Comparison of ENCODE assay signal across 20 cellular contexts in genomic region chr6:147449405-147450161, GRCh38. TPM values are rescaled to one million over a fixed set of nuclear protein-coding genes. Genes with fewer than 3 reads are reported as not detected.
"Had no signal": no experiment of that assay in that cellular context is flagged by ENCODE, and none has a peak within 500 bp of the region (broad histone marks: within the 10 kb centered on the region; RNA-seq: fewer than 3 reads in every experiment).

No MANE protein-coding gene starts in this region.

- H3K27ac Mint-ChIP-seq: activated CD4-positive, alpha-beta memory T cell treated with anti-CD3 and anti-CD28 coated beads, Interleukin-2, amount 10 ng/mL, durations not matched to agents 7 days and 5 days; activated naive CD4-positive, alpha-beta T cell treated with anti-CD3 and anti-CD28 coated beads for 36 hours; activated naive CD8-positive, alpha-beta T cell treated with anti-CD3 and anti-CD28 coated beads, Interleukin-2, amount 10 ng/mL, durations not matched to agents 7 days and 5 days; activated T-cell treated with anti-CD3 and anti-CD28 coated beads, Interleukin-2, amount 50 U/mL, for 72 hours; nephron; stimulated activated naive CD8-positive, alpha-beta T cell treated with anti-CD3 and anti-CD28 coated beads, Interleukin-15, Interleukin-2, amounts not matched to agents 100 ng/mL and 50 ng/mL, for 24 hours had no signal

- H3K36me3 Mint-ChIP-seq: activated naive CD8-positive, alpha-beta T cell treated with anti-CD3 and anti-CD28 coated beads, Interleukin-2, amount 10 ng/mL, durations not matched to agents 7 days and 5 days had no signal

- H3K36me3 ChIP-seq: heart left ventricle, thyroid gland had no signal

- H3K4me3 Mint-ChIP-seq: activated CD4-positive, alpha-beta memory T cell treated with anti-CD3 and anti-CD28 coated beads, Interleukin-2, amount 10 ng/mL, durations not matched to agents 7 days and 5 days; activated naive CD4-positive, alpha-beta T cell treated with anti-CD3 and anti-CD28 coated beads for 36 hours; activated naive CD8-positive, alpha-beta T cell treated with anti-CD3 and anti-CD28 coated beads, Interleukin-2, amount 10 ng/mL, durations not matched to agents 7 days and 5 days; activated T-cell treated with anti-CD3 and anti-CD28 coated beads, Interleukin-2, amount 50 U/mL, for 72 hours; nephron; stimulated activated naive CD8-positive, alpha-beta T cell treated with anti-CD3 and anti-CD28 coated beads, Interleukin-15, Interleukin-2, amounts not matched to agents 100 ng/mL and 50 ng/mL, for 24 hours had no signal

- H3K9me3 ChIP-seq: heart left ventricle, thyroid gland had no signal

- H3K27me3 Mint-ChIP-seq: activated CD4-positive, alpha-beta memory T cell treated with anti-CD3 and anti-CD28 coated beads, Interleukin-2, amount 10 ng/mL, durations not matched to agents 7 days and 5 days had no signal

- H3K4me3 ChIP-seq: coronary artery, heart left ventricle, thyroid gland had no signal

- H3K9ac ChIP-seq: parathyroid adenoma had no signal

- H2AFZ ChIP-seq: parathyroid adenoma had no signal

- DNase-seq: activated CD4-positive, alpha-beta memory T cell treated with anti-CD3 and anti-CD28 coated beads, Interleukin-2, amount 10 ng/mL, durations not matched to agents 7 days and 5 days; activated CD4-positive, alpha-beta T cell treated with anti-CD3 and anti-CD28 coated beads for 4 hours; activated CD4-positive, CD25-positive, alpha-beta regulatory T cell; activated effector memory CD4-positive, alpha-beta T cell treated with Interleukin-2 at 50 U/mL for 16 hours; activated naive CD4-positive, alpha-beta T cell treated with anti-CD3 and anti-CD28 coated beads for 36 hours; activated naive CD8-positive, alpha-beta T cell treated with anti-CD3 and anti-CD28 coated beads, Interleukin-2, amount 10 ng/mL, durations not matched to agents 7 days and 5 days; activated T-cell treated with anti-CD3 and anti-CD28 coated beads, Interleukin-2, amount 50 U/mL, for 72 hours; amniotic stem cell; heart left ventricle; islet precursor cell; left cardiac atrium; right cardiac atrium; substantia nigra; T1000; thyroid gland had no signal

- H3K4me1 ChIP-seq: heart left ventricle, parathyroid adenoma, thyroid gland had no signal

- ATAC-seq: activated T-cell treated with anti-CD3 and anti-CD28 coated beads, Interleukin-2, amount 50 U/mL, for 72 hours; heart left ventricle; left cardiac atrium; right cardiac atrium had no signal

- H3K27ac ChIP-seq: coronary artery, heart left ventricle, parathyroid adenoma, thyroid gland had no signal

- H3K4me1 Mint-ChIP-seq: activated CD4-positive, alpha-beta memory T cell treated with anti-CD3 and anti-CD28 coated beads, Interleukin-2, amount 10 ng/mL, durations not matched to agents 7 days and 5 days; activated naive CD8-positive, alpha-beta T cell treated with anti-CD3 and anti-CD28 coated beads, Interleukin-2, amount 10 ng/mL, durations not matched to agents 7 days and 5 days; nephron had no signal

- H3K9me3 Mint-ChIP-seq: activated CD4-positive, alpha-beta memory T cell treated with anti-CD3 and anti-CD28 coated beads, Interleukin-2, amount 10 ng/mL, durations not matched to agents 7 days and 5 days; activated naive CD4-positive, alpha-beta T cell treated with anti-CD3 and anti-CD28 coated beads for 36 hours; activated naive CD8-positive, alpha-beta T cell treated with anti-CD3 and anti-CD28 coated beads, Interleukin-2, amount 10 ng/mL, durations not matched to agents 7 days and 5 days; activated T-cell treated with anti-CD3 and anti-CD28 coated beads, Interleukin-2, amount 50 U/mL, for 72 hours; nephron; stimulated activated naive CD8-positive, alpha-beta T cell treated with anti-CD3 and anti-CD28 coated beads, Interleukin-15, Interleukin-2, amounts not matched to agents 100 ng/mL and 50 ng/mL, for 24 hours had no signal

- H3K79me2 ChIP-seq: parathyroid adenoma had no signal

- H3K27me3 ChIP-seq: thyroid gland had no signal

RNA-seq across cellular contexts. Expression of gene SAMD5, which starts 58.9 kb away (rescaled TPM):
- total RNA-seq: activated CD4-positive, alpha-beta memory T cell treated with anti-CD3 and anti-CD28 coated beads, Interleukin-2, amount 10 ng/mL, durations not matched to agents 7 days and 5 days; activated naive CD4-positive, alpha-beta T cell treated with anti-CD3 and anti-CD28 coated beads for 36 hours; activated naive CD8-positive, alpha-beta T cell treated with anti-CD3 and anti-CD28 coated beads, Interleukin-2, amount 10 ng/mL, durations not matched to agents 7 days and 5 days; mononuclear cell had no signal
